Comparison of ENCODE assay signal across 23 cellular contexts in genomic region chr1:234173968-234174367, GRCh38.
"Had no signal": no experiment of that assay in that cellular context is flagged by ENCODE, and none has a peak within 500 bp of the region (broad histone marks: within the 10 kb centered on the region; RNA-seq: fewer than 3 reads in every experiment).

No MANE protein-coding gene starts in this region.

- H3K27me3 ChIP-seq: gastrocnemius medialis, pancreas, tibial artery, upper lobe of left lung, uterus had no signal

- H3K9me3 ChIP-seq: esophagus muscularis mucosa, gastrocnemius medialis, pancreas, tibial artery, uterus had no signal

- DNase-seq: effector memory CD8-positive, alpha-beta T cell; gastrocnemius medialis; heart right ventricle; hypothalamus; kidney glomerular epithelial cell; mammary epithelial cell; naive thymus-derived CD4-positive, alpha-beta T cell; occipital lobe; pancreas; spleen; stimulated activated CD4-positive, alpha-beta T cell treated with anti-CD3 and anti-CD28 coated beads, Interleukin-15, amount 100 ng/mL, for 24 hours; stimulated activated CD4-positive, alpha-beta T cell treated with anti-CD3 and anti-CD28 coated beads, Interleukin-1b, Interleukin-23, amount 100 ng/mL, for 48 hours; stimulated activated CD4-positive, alpha-beta T cell treated with anti-CD3 and anti-CD28 coated beads, Interleukin-4, amount 100 ng/mL, for 24 hours; tibial artery; upper lobe of left lung; uterus had no signal

- H3K4me3 ChIP-seq: esophagus muscularis mucosa, gastrocnemius medialis, heart right ventricle, pancreas, spleen, tibial artery, upper lobe of left lung, uterus had no signal

- H3K4me1 Mint-ChIP-seq: stimulated activated memory B cell treated with anti-CD40 and anti-IgM and Interleukin-4, amounts not matched to agents 10 μg/mL and 1 μg/mL and 100 μg/mL, for 72 hours had no signal

- H3K36me3 Mint-ChIP-seq: stimulated activated memory B cell treated with anti-CD40 and anti-IgM and Interleukin-4, amounts not matched to agents 10 μg/mL and 1 μg/mL and 100 μg/mL, for 72 hours had no signal

- ATAC-seq: effector memory CD8-positive, alpha-beta T cell; heart right ventricle; naive thymus-derived CD4-positive, alpha-beta T cell; pancreas; sciatic nerve; stimulated activated memory B cell treated with anti-CD40 and anti-IgM and Interleukin-4, amounts not matched to agents 10 μg/mL and 1 μg/mL and 100 μg/mL, for 72 hours had no signal

- H3K36me3 ChIP-seq: esophagus muscularis mucosa, gastrocnemius medialis, heart right ventricle, pancreas, spleen, tibial artery, upper lobe of left lung, uterus had no signal

- H3K27ac ChIP-seq: epithelial cell of prostate, esophagus muscularis mucosa, heart right ventricle, pancreas, spleen, tibial artery, upper lobe of left lung, uterus had no signal

- H3K4me3 Mint-ChIP-seq: dendritic cell treated with granulocyte-macrophage colony-stimulating factor and Interleukin-4, amounts not matched to agents 40 ng/mL and 50 ng/mL, for 4 days; effector memory CD8-positive, alpha-beta T cell; naive thymus-derived CD4-positive, alpha-beta T cell; stimulated activated memory B cell treated with anti-CD40 and anti-IgM and Interleukin-4, amounts not matched to agents 10 μg/mL and 1 μg/mL and 100 μg/mL, for 72 hours; stimulated activated naive CD8-positive, alpha-beta T cell treated with anti-CD3 and anti-CD28 coated beads, Interleukin-15, Interleukin-2, amounts not matched to agents 100 ng/mL and 50 ng/mL, for 24 hours had no signal

- H3K27ac Mint-ChIP-seq: dendritic cell treated with granulocyte-macrophage colony-stimulating factor and Interleukin-4, amounts not matched to agents 40 ng/mL and 50 ng/mL, for 4 days; effector memory CD8-positive, alpha-beta T cell; naive thymus-derived CD4-positive, alpha-beta T cell; progenitor cell of endocrine pancreas; stimulated activated memory B cell treated with anti-CD40 and anti-IgM and Interleukin-4, amounts not matched to agents 10 μg/mL and 1 μg/mL and 100 μg/mL, for 72 hours; stimulated activated naive CD8-positive, alpha-beta T cell treated with anti-CD3 and anti-CD28 coated beads, Interleukin-15, Interleukin-2, amounts not matched to agents 100 ng/mL and 50 ng/mL, for 24 hours had no signal

- H3K9me3 Mint-ChIP-seq: stimulated activated naive CD8-positive, alpha-beta T cell treated with anti-CD3 and anti-CD28 coated beads, Interleukin-15, Interleukin-2, amounts not matched to agents 100 ng/mL and 50 ng/mL, for 24 hours had no signal

- H3K4me1 ChIP-seq: esophagus muscularis mucosa, heart right ventricle, pancreas, tibial artery, upper lobe of left lung, uterus had no signal
